8 cellular contexts compared by ENCODE assay signal in genomic region chr6:83859410-83860346, GRCh38. TPM values are rescaled to one million over a fixed set of nuclear protein-coding genes. Genes with fewer than 3 reads are reported as not detected.
DNase-seq lines count a peak whose midpoint lies in the region; ATAC-seq, FAIRE-seq and TF ChIP-seq lines count a peak whose summit lies in the region.

Gene CYB5R4, plus strand, starts transcription at chr6:83859689. Its CDS starts 94 bp downstream, at chr6:83859783.

- H3K4me1 ChIP-seq in upper lobe of left lung = peaks cover 11 to 23% (median 18%) of the 10 kb centered on the region in 4 donors

- H3K27ac ChIP-seq in adipose tissue (ENCODE audit: low read depth, low read length) = peak within 1 kb of the TSS; percentile 25
- H3K27ac ChIP-seq in upper lobe of left lung = peak within 1 kb of the TSS; percentile 78 to 92 (median 90)

- H3K4me3 Mint-ChIP-seq in T-cell = peak within 1 kb of the TSS; percentile 91 to 99 (median 96)

- H3K4me3 ChIP-seq in upper lobe of left lung = peak within 1 kb of the TSS; percentile 76 to 90 (median 84)

- H3K27ac Mint-ChIP-seq in T-cell = peak within 1 kb of the TSS; percentile 85 to 86

- peak in 5 of 6 experiments; percentile 27 to 51 (median 31) for TF ChIP-seq CTCF in upper lobe of left lung (IDR thresholded peaks at IDR 0.05)

- peak in 1 of 4 donors; percentile 31 for TF ChIP-seq EP300 in upper lobe of left lung (IDR thresholded peaks at IDR 0.05)

- H3K9me3 ChIP-seq in upper lobe of left lung = no peaks in the 10 kb centered on the region

- peaks cover 11% of the 10 kb centered on the region in 2 donors for H3K27me3 Mint-ChIP-seq in T-cell

- FAIRE-seq in GM12891 (lab: Jason Lieb, UNC) = peak; percentile 99

- DNase-seq in GM12891 (ENCODE audit: insufficient read length, low spot score) (peak; percentile 83), NCI-H1436 treated with DMSO at 0.1 percent for 48 hours (lab: John Stamatoyannopoulos, UW) (peak; percentile 61), T-cell (peak; percentile 82 to 95 (median 91)), cardiac septum (ENCODE audit: low spot score) (peak; percentile 97), pons (ENCODE audit: low spot score) (peak; percentile 94), upper lobe of left lung (peak; percentile 96 to 98)

- H3K36me3 ChIP-seq in upper lobe of left lung = peaks cover 0 to 6% (median 0%) of the 10 kb centered on the region in 4 donors

- POLR2A ChIA-PET in T-cell (lab: Charles Lee) = interaction anchor here in 1 of 2 donors (0.6 to 1.4 kb wide), 2 partner anchors 1733 to 1819 kb away, joined by 3 to 8 read pairs; no protein-coding TSS in a partner anchor

- H3K9me3 Mint-ChIP-seq in T-cell = no peaks in the 10 kb centered on the region

- 0 to 1% (median 0%) methylated on average over 50 to 53 of the region's 53 CpGs for WGBS in adipose tissue, 3 donors
- WGBS in upper lobe of left lung, 2 donors = 0 to 1% methylated on average over 41 to 50 of the region's 53 CpGs

- CTCF ChIA-PET in T-cell (lab: Charles Lee) = interaction anchor here in 1 of 2 donors (0.6 to 1.9 kb wide), 9 partner anchors 24 to 801 kb away, joined by 3 to 14 read pairs (median 3); partner anchors contain the start of genes CEP162, DOP1A and UBE3D

- no peaks in the 10 kb centered on the region for H3K27me3 ChIP-seq in upper lobe of left lung

- peak; percentile 99 for ATAC-seq in HG02840 (IDR thresholded peaks at IDR 0.05; ENCODE audit: low FRiP score, unreplicated experiment)
- ATAC-seq in T-cell (replicated peaks in 1 of 4) = peak; percentile 96 to 97 (median 96)
- peak; percentile 99 to 100 for ATAC-seq in upper lobe of left lung (ENCODE audit: low FRiP score in 2 of 2)

- intact Hi-C loops in cardiac septum (cut with DNase I) = no loop called here

- H3K36me3 Mint-ChIP-seq in T-cell = peaks cover 8% of the 10 kb centered on the region

- H3K4me1 Mint-ChIP-seq in T-cell = peaks cover 40 to 44% (median 40%) of the 10 kb centered on the region in 3 donors

- TF ChIP-seq POLR2A in GM12891 (IDR thresholded peaks at IDR 0.05; ENCODE audit: low read depth, low read length) (peak; percentile 92), upper lobe of left lung (IDR thresholded peaks at IDR 0.05) (peak in 3 of 4 donors; percentile 78 to 96 (median 88))

TF ChIP-seq in GM12891, 5 proteins besides CTCF, POLR2A, EP300 and RAD21:
- TF ChIP-seq POLR2AphosphoS5 (IDR thresholded peaks at IDR 0.05; ENCODE audit: low read depth, low read length) (peak; percentile 82), TAF1 (IDR thresholded peaks at IDR 0.05; ENCODE audit: low read depth, low read length) (peak; percentile 64), POU2F2 (IDR thresholded peaks at IDR 0.05; ENCODE audit: low read depth, low read length) (peak; percentile 86), PAX5 (IDR thresholded peaks at IDR 0.05; ENCODE audit: insufficient read depth, low read length, severe bottlenecking) (no peak), SPI1 (IDR thresholded peaks at IDR 0.05; ENCODE audit: low read depth, low read length) (peak; percentile 47; the same call in 1 of the 2 replicates)

RNA-seq across cellular contexts. Expression of gene CYB5R4, which starts in this region (rescaled TPM):
- 17.1 TPM for polyA plus RNA-seq in GM12891 (2012; ENCODE audit: low read depth, missing spikeins)
- total RNA-seq in T-cell = 10 to 100 TPM; 18.6 to 22.3 (median 20.2) TPM
- polyA plus RNA-seq in adipose tissue = 10 to 100 TPM in 1 of 3 donors, 1 to 10 TPM in 2; 4.1 to 11.7 (median 9.8) TPM
- total RNA-seq in cardiac septum = 16.8 TPM
- total RNA-seq in upper lobe of left lung = 10 to 100 TPM in 4 of 6 donors, 1 to 10 TPM in 2; 5.2 to 25.8 (median 13.1) TPM

Comparison
In these comparisons a context has a peak if more than half of its experiments do, and no peak if none do; other contexts are left out.
1. Peak in every context shown above with its lines: DNase-seq, ATAC-seq, H3K4me3 ChIP-seq and H3K27ac ChIP-seq.